In the genomic region with DNA sequence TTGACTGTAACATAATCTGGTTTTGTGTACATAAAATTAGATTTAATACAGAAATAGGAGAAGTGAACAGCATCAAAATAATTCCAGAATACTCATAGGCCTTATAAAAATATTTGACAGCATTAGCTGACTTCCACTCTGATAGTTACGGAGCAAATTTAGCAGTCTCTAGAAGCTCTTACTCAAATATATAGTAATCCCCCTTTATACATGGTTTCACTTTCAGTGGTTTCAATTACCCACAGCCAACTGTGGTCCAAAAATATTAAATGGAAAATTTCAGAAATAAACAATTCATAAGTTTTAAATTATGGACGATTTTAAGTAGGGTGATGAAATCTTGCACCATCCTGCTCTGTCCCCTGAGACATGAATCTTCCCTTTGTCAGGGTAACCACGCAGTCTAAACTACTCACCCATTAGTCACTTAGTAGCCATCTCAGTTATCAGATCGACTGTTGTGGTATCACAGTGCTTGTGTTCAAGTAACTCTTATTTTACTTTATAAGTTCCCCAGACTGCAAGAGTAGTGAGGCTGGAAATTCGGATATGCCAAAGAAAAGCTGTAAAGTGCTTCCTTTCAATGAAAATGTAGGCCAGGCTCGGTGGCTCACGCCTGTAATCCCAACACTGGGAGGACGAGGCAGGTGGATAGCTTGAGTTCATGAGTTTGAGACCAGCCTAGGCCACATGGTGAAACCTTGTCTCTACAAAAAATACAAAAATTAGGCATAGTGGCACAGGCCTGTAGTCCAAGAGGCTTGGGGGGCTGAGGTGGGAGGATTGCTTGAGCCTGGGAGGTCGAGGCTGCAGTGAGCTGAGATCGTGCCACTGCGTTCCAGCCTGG, we compare ENCODE assay signal across 9 cellular contexts. TPM values are rescaled to one million over a fixed set of nuclear protein-coding genes. Genes with fewer than 3 reads are reported as not detected.
DNase-seq lines count a peak whose midpoint lies in the region; ATAC-seq and TF ChIP-seq lines count a peak whose summit lies in the region.
"Had no signal": no experiment of that assay in that cellular context is flagged by ENCODE, and none has a peak within 500 bp of the region (broad histone marks: within the 10 kb centered on the region; RNA-seq: fewer than 3 reads in every experiment).

No MANE protein-coding gene starts in this region.

- TF ChIP-seq CTCF in type B pancreatic cell (conservative IDR thresholded peaks at IDR 0.05) (no peak), WERI-Rb-1 (IDR thresholded peaks at IDR 0.05; ENCODE audit: low read depth, low read length) (no peak)

- H3K27me3 ChIP-seq in WERI-Rb-1 (ENCODE audit: insufficient read depth, low read depth, severe bottlenecking) = peaks cover 32% of the 10 kb centered on the region

- H3K27ac ChIP-seq in WERI-Rb-1 = no peak overlapping the region

- H3K9me3 ChIP-seq in WERI-Rb-1 (ENCODE audit: severe bottlenecking) = no peaks in the 10 kb centered on the region

- intact Hi-C loops in activated naive CD4-positive, alpha-beta T cell treated with anti-CD3 and anti-CD28 coated beads for 36 hours (cut with micrococcal nuclease) = no loop called here

- peak; percentile 76 to 89 for ATAC-seq in activated naive CD4-positive, alpha-beta T cell treated with anti-CD3 and anti-CD28 coated beads, Interleukin-2, amount 50 U/mL, for 72 hours
- peak; percentile 80 for ATAC-seq in HG03159 (IDR thresholded peaks at IDR 0.05; ENCODE audit: unreplicated experiment)
- ATAC-seq in activated naive CD8-positive, alpha-beta T cell treated with anti-CD3 and anti-CD28 coated beads, Interleukin-2, amount 50 U/mL, for 24 hours = peak; percentile 98

- H3K4me1 Mint-ChIP-seq in activated naive CD8-positive, alpha-beta T cell treated with anti-CD3 and anti-CD28 coated beads, Interleukin-2, amount 50 U/mL, for 24 hours = peaks cover 13% of the 10 kb centered on the region
- no peaks in the 10 kb centered on the region for H3K4me1 Mint-ChIP-seq in type B pancreatic cell (ENCODE audit: unreplicated experiment)
- H3K4me1 Mint-ChIP-seq in activated naive CD4-positive, alpha-beta T cell treated with anti-CD3 and anti-CD28 coated beads for 36 hours (ENCODE audit: low read depth) = peaks cover 4% of the 10 kb centered on the region

- H3K9me3 Mint-ChIP-seq in activated naive CD4-positive, alpha-beta T cell treated with anti-CD3 and anti-CD28 coated beads, Interleukin-2, amount 50 U/mL, for 72 hours = no peaks in the 10 kb centered on the region
- no peaks in the 10 kb centered on the region for H3K9me3 Mint-ChIP-seq in activated naive CD8-positive, alpha-beta T cell treated with anti-CD3 and anti-CD28 coated beads, Interleukin-2, amount 50 U/mL, for 24 hours
- no peaks in the 10 kb centered on the region for H3K9me3 Mint-ChIP-seq in type B pancreatic cell
- H3K9me3 Mint-ChIP-seq in activated naive CD4-positive, alpha-beta T cell treated with anti-CD3 and anti-CD28 coated beads for 36 hours = no peaks in the 10 kb centered on the region

- DNase-seq in activated naive CD4-positive, alpha-beta T cell treated with anti-CD3 and anti-CD28 coated beads, Interleukin-2, amount 50 U/mL, for 72 hours (ENCODE audit: low spot score in 2 of 2) = no peak
- no peak for DNase-seq in activated naive CD4-positive, alpha-beta T cell treated with anti-CD3 and anti-CD28 coated beads, Interleukin-2, amount 50 U/mL, for 16 hours
- DNase-seq in activated naive CD8-positive, alpha-beta T cell treated with anti-CD3 and anti-CD28 coated beads, Interleukin-2, amount 50 U/mL, for 24 hours = no peak
- no peak for DNase-seq in type B pancreatic cell (ENCODE audit: extremely low spot score, unreplicated experiment)
- no peak for DNase-seq in activated naive CD4-positive, alpha-beta T cell treated with anti-CD3 and anti-CD28 coated beads for 36 hours
- DNase-seq in activated CD4-positive, alpha-beta T cell treated with anti-CD3 and anti-CD28 coated beads, Interleukin-2, amount 50 U/mL, for 1 hour = no peak
- no peak for DNase-seq in WERI-Rb-1

- CTCF ChIA-PET in activated naive CD4-positive, alpha-beta T cell treated with anti-CD3 and anti-CD28 coated beads for 36 hours (lab: Charles Lee) = interaction anchor here (0.6 kb wide), 1 partner anchor 193 kb away, joined by 3 read pairs; no protein-coding TSS in a partner anchor

- peak overlapping the region in 1 of 2 donors; percentile 85 for H3K27ac Mint-ChIP-seq in activated naive CD4-positive, alpha-beta T cell treated with anti-CD3 and anti-CD28 coated beads, Interleukin-2, amount 50 U/mL, for 72 hours
- H3K27ac Mint-ChIP-seq in activated naive CD8-positive, alpha-beta T cell treated with anti-CD3 and anti-CD28 coated beads, Interleukin-2, amount 50 U/mL, for 24 hours = peak overlapping the region; percentile 85
- H3K27ac Mint-ChIP-seq in type B pancreatic cell = peak overlapping the region; percentile 34
- H3K27ac Mint-ChIP-seq in activated naive CD4-positive, alpha-beta T cell treated with anti-CD3 and anti-CD28 coated beads for 36 hours = no peak overlapping the region

- H3K4me3 Mint-ChIP-seq in activated naive CD8-positive, alpha-beta T cell treated with anti-CD3 and anti-CD28 coated beads, Interleukin-2, amount 50 U/mL, for 24 hours = no peak overlapping the region
- H3K4me3 Mint-ChIP-seq in type B pancreatic cell = no peak overlapping the region
- no peak overlapping the region for H3K4me3 Mint-ChIP-seq in activated naive CD4-positive, alpha-beta T cell treated with anti-CD3 and anti-CD28 coated beads for 36 hours

- no peak overlapping the region for H3K4me3 ChIP-seq in WERI-Rb-1 (ENCODE audit: low read depth, low read length)

- H3K36me3 Mint-ChIP-seq in activated naive CD4-positive, alpha-beta T cell treated with anti-CD3 and anti-CD28 coated beads, Interleukin-2, amount 50 U/mL, for 72 hours = no peaks in the 10 kb centered on the region
- H3K36me3 Mint-ChIP-seq in activated naive CD8-positive, alpha-beta T cell treated with anti-CD3 and anti-CD28 coated beads, Interleukin-2, amount 50 U/mL, for 24 hours (ENCODE audit: low read depth) = no peaks in the 10 kb centered on the region
- no peaks in the 10 kb centered on the region for H3K36me3 Mint-ChIP-seq in type B pancreatic cell
- H3K36me3 Mint-ChIP-seq in activated naive CD4-positive, alpha-beta T cell treated with anti-CD3 and anti-CD28 coated beads for 36 hours (ENCODE audit: low read depth) = no peaks in the 10 kb centered on the region

- no peaks in the 10 kb centered on the region for H3K36me3 ChIP-seq in WERI-Rb-1

- H3K27me3 Mint-ChIP-seq in activated naive CD8-positive, alpha-beta T cell treated with anti-CD3 and anti-CD28 coated beads, Interleukin-2, amount 50 U/mL, for 24 hours = no peaks in the 10 kb centered on the region
- H3K27me3 Mint-ChIP-seq in type B pancreatic cell = peaks cover 1% of the 10 kb centered on the region
- H3K27me3 Mint-ChIP-seq in activated naive CD4-positive, alpha-beta T cell treated with anti-CD3 and anti-CD28 coated beads for 36 hours (ENCODE audit: low read depth) = no peaks in the 10 kb centered on the region

RNA-seq across cellular contexts. Expression of a gene that starts 17.2 kb away (rescaled TPM):
- total RNA-seq in activated naive CD4-positive, alpha-beta T cell treated with anti-CD3 and anti-CD28 coated beads, Interleukin-2, amount 50 U/mL, for 72 hours = under 1 TPM in 1 of 2 donors, not detected in 1; 0.04 TPM
- total RNA-seq in type B pancreatic cell (ENCODE audit: low replicate concordance) = 0.39 and 0.45 TPM in 2 replicates
- total RNA-seq in activated naive CD4-positive, alpha-beta T cell treated with anti-CD3 and anti-CD28 coated beads for 36 hours = not detected
- total RNA-seq: T-helper 2 cell treated with Interferon-gamma antibody and Interleukin-4, amounts not matched to agents 100 ng/mL and 5 ng/mL, for 36 hours had no signal

RNA-seq across cellular contexts. Expression of a gene that starts 23.5 kb away (rescaled TPM):
- total RNA-seq in activated naive CD4-positive, alpha-beta T cell treated with anti-CD3 and anti-CD28 coated beads, Interleukin-2, amount 50 U/mL, for 72 hours = 1 to 10 TPM; 4.1 to 8.7 TPM
- 19.1 and 19.3 TPM in 2 replicates for total RNA-seq in type B pancreatic cell (ENCODE audit: low replicate concordance)
- total RNA-seq in activated naive CD4-positive, alpha-beta T cell treated with anti-CD3 and anti-CD28 coated beads for 36 hours = 1 to 10 TPM; 3.7 to 4.1 TPM
